24 cellular contexts compared by ENCODE assay signal in the genomic region with DNA sequence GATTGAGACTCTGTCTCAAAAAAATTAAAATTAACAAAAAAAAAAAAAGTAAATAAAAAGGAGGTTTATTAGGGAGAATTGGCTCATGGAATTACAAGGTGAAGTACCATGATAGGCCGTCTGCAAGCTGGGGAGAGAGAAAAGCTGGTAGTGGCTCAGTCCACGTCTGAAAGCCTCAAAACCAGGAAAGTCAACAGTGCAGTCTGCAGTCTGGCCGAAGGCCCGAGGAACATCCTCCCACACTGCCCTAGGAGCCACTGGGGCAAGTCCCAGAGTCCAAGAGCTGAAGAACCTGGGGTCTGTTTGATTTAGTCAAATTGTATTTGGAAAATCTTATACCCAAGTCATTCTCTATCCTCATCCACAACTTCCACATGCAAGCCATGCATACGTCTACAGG.
"Had no signal": no experiment of that assay in that cellular context is flagged by ENCODE, and none has a peak within 500 bp of the region (broad histone marks: within the 10 kb centered on the region; RNA-seq: fewer than 3 reads in every experiment).

No MANE protein-coding gene starts in this region.

- H3K27ac ChIP-seq: colonic mucosa, epithelial cell of prostate, foreskin keratinocyte, gastroesophageal sphincter, heart left ventricle, hepatocyte, left lung, lower lobe of right lung had no signal

- H3K4me1 ChIP-seq: colonic mucosa, foreskin keratinocyte, lower lobe of right lung had no signal

- H2AFZ ChIP-seq: hepatocyte had no signal

- H3K79me2 ChIP-seq: hepatocyte had no signal

- H3K36me3 ChIP-seq: colonic mucosa, gastroesophageal sphincter, heart left ventricle, left lung, lower lobe of right lung had no signal

- ATAC-seq: effector memory CD8-positive, alpha-beta T cell; esophagus mucosa; foreskin keratinocyte; gastroesophageal sphincter; heart left ventricle; left colon; left lung; left ventricle myocardium superior; lower lobe of right lung; mucosa of descending colon had no signal

- H3K9me3 ChIP-seq: colonic mucosa, gastroesophageal sphincter, heart left ventricle, left lung, lower lobe of right lung, mucosa of descending colon had no signal

- DNase-seq: colonic mucosa; cortex of kidney; effector CD8-positive, alpha-beta T cell; effector memory CD8-positive, alpha-beta T cell; endodermal cell; erythroblast; foreskin keratinocyte; heart left ventricle; hypothalamus; immature natural killer cell; islet precursor cell; kidney; kidney glomerular epithelial cell; left colon; left lung; left ventricle myocardium superior; lower lobe of right lung; mesenchymal stem cell; mucosa of descending colon; naive B cell had no signal

- H3K27me3 ChIP-seq: colonic mucosa, foreskin keratinocyte, gastroesophageal sphincter, heart left ventricle, hepatocyte, left lung had no signal

- H3K4me3 ChIP-seq: colonic mucosa, gastroesophageal sphincter, heart left ventricle, hepatocyte, left lung, lower lobe of right lung, mucosa of descending colon had no signal

- H3K4me2 ChIP-seq: hepatocyte had no signal
